Comparison of ENCODE assay signal across 22 cellular contexts in genomic region chr6:79981647-79982046, GRCh38. TPM values are rescaled to one million over a fixed set of nuclear protein-coding genes. Genes with fewer than 3 reads are reported as not detected.
"Had no signal": no experiment of that assay in that cellular context is flagged by ENCODE, and none has a peak within 500 bp of the region (broad histone marks: within the 10 kb centered on the region; RNA-seq: fewer than 3 reads in every experiment).

No MANE protein-coding gene starts in this region.

- H3K36me3 ChIP-seq: ovary, sigmoid colon, thoracic aorta, transverse colon, upper lobe of right lung, uterus had no signal

- H3K4me1 ChIP-seq: psoas muscle, sigmoid colon, transverse colon, upper lobe of right lung, uterus had no signal

- H3K27me3 ChIP-seq: ovary, sigmoid colon, transverse colon, upper lobe of right lung, uterus had no signal

- ATAC-seq: left lobe of liver; natural killer cell; psoas muscle; right cardiac atrium; stimulated activated memory B cell treated with anti-CD40 and anti-IgM and Interleukin-4, amounts not matched to agents 10 μg/mL and 1 μg/mL and 100 μg/mL, for 72 hours; stimulated activated naive CD8-positive, alpha-beta T cell treated with anti-CD3 and anti-CD28 coated beads, Interleukin-15, Interleukin-2, amounts not matched to agents 100 U/mL and 50 U/mL, for 24 hours; upper lobe of right lung had no signal

- H3K27ac ChIP-seq: coronary artery, ovary, psoas muscle, sigmoid colon, thoracic aorta, transverse colon, upper lobe of right lung, uterus had no signal

- DNase-seq: hypothalamus; immature natural killer cell; islet precursor cell; natural killer cell; occipital lobe; ovary; posterior cingulate gyrus; psoas muscle; right cardiac atrium; sigmoid colon; stimulated activated CD4-positive, alpha-beta T cell treated with anti-CD3 and anti-CD28 coated beads, Interleukin-2, amount 100 ng/mL, for 24 hours; stimulated activated CD4-positive, alpha-beta T cell treated with anti-CD3 and anti-CD28 coated beads, Interleukin-4, amount 100 ng/mL, for 24 hours; stimulated activated naive CD8-positive, alpha-beta T cell treated with anti-CD3 and anti-CD28 coated beads, Interleukin-15, Interleukin-2, amounts not matched to agents 100 U/mL and 50 U/mL, for 24 hours; substantia nigra; transverse colon; upper lobe of right lung; uterus had no signal

- H3K9me3 ChIP-seq: ovary, psoas muscle, sigmoid colon, thoracic aorta, transverse colon, upper lobe of right lung, uterus had no signal

- H3K4me3 ChIP-seq: coronary artery, lung, ovary, psoas muscle, sigmoid colon, thoracic aorta, transverse colon, upper lobe of right lung, uterus had no signal

RNA-seq across cellular contexts. Expression of gene ELOVL4, which starts 34.3 kb away (rescaled TPM):
- total RNA-seq: left lobe of liver, natural killer cell had no signal
